12 cellular contexts compared by ENCODE assay signal in the genomic region with DNA sequence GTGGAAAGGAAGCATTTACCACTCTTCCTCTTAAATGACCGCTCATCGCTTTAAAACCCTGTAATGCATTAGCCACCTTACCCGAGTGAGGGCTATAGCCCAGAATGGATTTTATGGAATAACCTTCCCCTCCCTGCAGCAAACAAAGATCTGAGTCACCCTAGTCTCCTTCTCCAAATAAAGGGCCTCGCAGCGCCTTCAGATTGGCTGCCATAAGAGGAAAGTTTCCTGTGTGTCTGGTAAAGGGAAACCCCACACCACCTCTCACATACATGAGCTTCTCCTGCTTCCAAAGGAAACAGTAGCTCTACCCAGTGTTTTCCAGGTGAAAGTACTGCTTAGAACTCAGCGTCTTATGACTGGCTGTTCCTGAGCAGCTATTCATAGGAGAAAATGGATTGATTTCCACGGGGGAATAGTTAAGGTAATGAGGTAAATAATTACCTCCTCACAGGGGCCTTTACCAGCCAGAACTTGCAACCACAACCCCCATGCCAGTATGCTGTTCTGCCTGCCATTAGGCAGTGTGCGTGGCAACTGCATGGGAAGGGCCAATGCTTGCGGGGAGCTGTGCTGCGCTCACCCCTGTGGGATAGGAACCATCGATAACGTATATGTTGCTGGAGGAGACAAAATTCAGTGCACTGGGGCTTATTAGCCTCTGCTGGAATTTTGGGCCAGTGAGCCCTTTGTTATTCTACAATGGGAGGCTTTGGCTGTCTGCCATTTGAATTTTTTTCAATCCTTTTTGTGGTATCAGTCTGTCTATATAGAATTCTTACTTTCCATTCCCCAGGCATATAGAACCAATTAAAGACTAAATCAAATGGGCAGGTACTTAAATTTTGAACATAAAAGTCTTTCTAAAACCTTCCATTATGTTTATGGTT. TPM values are rescaled to one million over a fixed set of nuclear protein-coding genes. Genes with fewer than 3 reads are reported as not detected.
DNase-seq lines count a peak whose midpoint lies in the region; ATAC-seq and TF ChIP-seq lines count a peak whose summit lies in the region.
"Had no signal": no experiment of that assay in that cellular context is flagged by ENCODE, and none has a peak within 500 bp of the region (broad histone marks: within the 10 kb centered on the region; RNA-seq: fewer than 3 reads in every experiment).

No MANE protein-coding gene starts in this region.

- H3K9me3 ChIP-seq in mesodermal cell (ENCODE audit: control insufficient read depth, low read length) (no peaks in the 10 kb centered on the region), vagina (no peaks in the 10 kb centered on the region), testis (no peaks in the 10 kb centered on the region)

- H3K4me1 ChIP-seq in mesodermal cell (ENCODE audit: control insufficient read depth, insufficient read depth, low read length, poor library complexity, severe bottlenecking) (peaks cover 11% of the 10 kb centered on the region), vagina (peaks cover 16% of the 10 kb centered on the region), testis (no peaks in the 10 kb centered on the region)

- peak overlapping the region; percentile 25 for H3K27ac ChIP-seq in mesodermal cell (ENCODE audit: low read depth, low read length, severe bottlenecking)
- H3K27ac ChIP-seq in vagina = peak overlapping the region; percentile 7
- no peak overlapping the region for H3K27ac ChIP-seq in testis
- H3K27ac ChIP-seq: WERI-Rb-1 had no signal

- no peaks in the 10 kb centered on the region for H3K27me3 Mint-ChIP-seq in effector memory CD8-positive, alpha-beta T cell
- H3K27me3 Mint-ChIP-seq: B cell; dendritic cell treated with granulocyte-macrophage colony-stimulating factor and Interleukin-4, amounts not matched to agents 40 ng/mL and 50 ng/mL, for 4 days had no signal

- TF ChIP-seq POLR2A in vagina (IDR thresholded peaks at IDR 0.05) = no peak
- no peak for TF ChIP-seq POLR2A in testis (IDR thresholded peaks at IDR 0.05)

- no peaks in the 10 kb centered on the region for H3K27me3 ChIP-seq in vagina
- H3K27me3 ChIP-seq in testis = no peaks in the 10 kb centered on the region

- ATAC-seq in effector memory CD8-positive, alpha-beta T cell (replicated peaks) = no peak
- no peak for ATAC-seq in HG02870 (IDR thresholded peaks at IDR 0.05; ENCODE audit: unreplicated experiment)

- H3K9me3 Mint-ChIP-seq in effector memory CD8-positive, alpha-beta T cell = no peaks in the 10 kb centered on the region
- H3K9me3 Mint-ChIP-seq: dendritic cell treated with granulocyte-macrophage colony-stimulating factor and Interleukin-4, amounts not matched to agents 40 ng/mL and 50 ng/mL, for 4 days had no signal

- H3K27ac Mint-ChIP-seq in effector memory CD8-positive, alpha-beta T cell = peak overlapping the region; percentile 35 to 79
- H3K27ac Mint-ChIP-seq: B cell; dendritic cell treated with granulocyte-macrophage colony-stimulating factor and Interleukin-4, amounts not matched to agents 40 ng/mL and 50 ng/mL, for 4 days had no signal

- H3K4me1 Mint-ChIP-seq in effector memory CD8-positive, alpha-beta T cell (ENCODE audit: low read depth in 2 of 2) = peaks cover 2 to 4% of the 10 kb centered on the region in 2 donors

- DNase-seq in NCI-H510A treated with DMSO at 0.1 percent for 48 hours (lab: John Stamatoyannopoulos, UW) (peak; percentile 6), NCI-H510A (lab: John Stamatoyannopoulos, UW) (no peak), vagina (ENCODE audit: extremely low spot score in 2 of 2) (no peak), GOT3 (lab: John Stamatoyannopoulos, UW) (no peak), testis (no peak)
- DNase-seq in effector memory CD8-positive, alpha-beta T cell = no peak
- DNase-seq: NCI-H2081 treated with DMSO at 0.1 percent for 48 hours, WERI-Rb-1 had no signal

- H3K4me3 ChIP-seq in mesodermal cell (ENCODE audit: extremely low read depth, insufficient read depth, low read length, poor library complexity, severe bottlenecking) (no peak overlapping the region), vagina (no peak overlapping the region), testis (no peak overlapping the region)

- H3K36me3 ChIP-seq in mesodermal cell (ENCODE audit: control insufficient read depth, insufficient read depth, low read length) (peaks cover 51% of the 10 kb centered on the region), vagina (peaks cover 0 to 44% of the 10 kb centered on the region in 2 donors), testis (ENCODE audit: low read depth, missing control alignments) (no peaks in the 10 kb centered on the region)

- H3K4me3 Mint-ChIP-seq in effector memory CD8-positive, alpha-beta T cell = no peak overlapping the region
- H3K4me3 Mint-ChIP-seq: B cell; dendritic cell treated with granulocyte-macrophage colony-stimulating factor and Interleukin-4, amounts not matched to agents 40 ng/mL and 50 ng/mL, for 4 days had no signal

- intact Hi-C loops in vagina (cut with DNase I) (no loop called here), testis (cut with DNase I; ENCODE audit: low total_unique reads) (no loop called here)

- no peak for TF ChIP-seq CTCF in vagina (IDR thresholded peaks at IDR 0.05)
- TF ChIP-seq CTCF in testis (IDR thresholded peaks at IDR 0.05) = no peak

- WGBS in mesodermal cell (ENCODE audit: insufficient coverage in 2 of 2), 2 experiments = 88 to 91% methylated on average over 8 to 10 of the region's 12 CpGs
- WGBS in testis, 2 donors = 90 to 92% methylated on average over 12 of the region's 12 CpGs

- peaks cover 53% of the 10 kb centered on the region for H3K36me3 Mint-ChIP-seq in effector memory CD8-positive, alpha-beta T cell (ENCODE audit: insufficient read depth)

RNA-seq across cellular contexts. Expression of gene PPP2R1B, which starts 47.5 kb away (rescaled TPM):
- polyA plus RNA-seq in mesodermal cell (2013, experiment 1 of 2) = 25.4 TPM
- polyA plus RNA-seq in mesodermal cell (2013, experiment 2 of 2) = 28.8 TPM
- total RNA-seq in vagina (35.6 TPM), testis (10 to 100 TPM; 67.2 to 75.8 TPM)
- 115 TPM for polyA plus RNA-seq in testis (ENCODE audit: insufficient read depth, low read depth, low replicate concordance)

Comparison
In these comparisons a context has a peak if more than half of its experiments do, and no peak if none do; other contexts are left out.
1. H3K27ac ChIP-seq: peak in mesodermal cell (single experiment) and vagina (single experiment); none in testis (0 of 2).